Comparison of ENCODE assay signal across 32 cellular contexts in the genomic region with DNA sequence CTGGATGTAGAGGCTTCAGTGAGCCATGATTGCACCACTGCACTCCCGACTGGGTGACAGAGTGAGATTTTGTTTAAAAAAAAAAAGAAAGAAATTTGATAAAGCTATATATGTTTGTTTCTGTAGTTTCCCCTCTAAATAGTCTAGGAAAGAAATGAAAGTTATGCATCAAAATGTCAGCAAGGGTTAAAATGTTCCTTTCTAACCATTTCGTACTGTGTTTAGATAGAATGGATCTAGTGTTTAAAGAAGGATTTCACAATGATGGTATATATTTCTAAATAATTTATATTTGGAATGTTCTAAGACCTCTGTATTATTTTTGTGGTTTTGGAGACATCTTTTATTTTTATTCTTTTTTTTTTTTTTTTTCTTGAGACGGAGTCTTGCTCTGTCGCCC. TPM values are rescaled to one million over a fixed set of nuclear protein-coding genes. Genes with fewer than 3 reads are reported as not detected.
"Had no signal": no experiment of that assay in that cellular context is flagged by ENCODE, and none has a peak within 500 bp of the region (broad histone marks: within the 10 kb centered on the region; RNA-seq: fewer than 3 reads in every experiment).

No MANE protein-coding gene starts in this region.

- H3K27ac ChIP-seq: ascending aorta, breast epithelium, cardiac muscle cell, coronary artery, dorsolateral prefrontal cortex, gastroesophageal sphincter, heart right ventricle, WERI-Rb-1 had no signal

- H3K4me1 ChIP-seq: ascending aorta, breast epithelium, gastroesophageal sphincter had no signal

- DNase-seq: activated B cell treated with CpG ODN at 0.5 μM for 24 hours; activated CD4-positive, alpha-beta T cell treated with anti-CD3 and anti-CD28 coated beads for 48 hours; activated CD4-positive, alpha-beta T cell treated with anti-CD3 and anti-CD28 coated beads, Interleukin-2, amount 50 U/mL, for 1 hour; activated CD4-positive, alpha-beta T cell treated with anti-CD3 and anti-CD28 coated beads, Interleukin-2, amount 50 U/mL, for 48 hours; activated CD8-positive, alpha-beta memory T cell treated with anti-CD3 and anti-CD28 coated beads for 24 hours; activated CD8-positive, alpha-beta T cell treated with anti-CD3 and anti-CD28 coated beads for 36 hours; activated effector memory CD4-positive, alpha-beta T cell treated with anti-CD3 and anti-CD28 coated beads, Interleukin-2, amount 50 U/mL, for 16 hours; activated naive CD4-positive, alpha-beta T cell treated with anti-CD3 and anti-CD28 coated beads for 36 hours; activated naive CD8-positive, alpha-beta T cell treated with anti-CD3 and anti-CD28 coated beads for 36 hours; activated naive CD8-positive, alpha-beta T cell treated with anti-CD3 and anti-CD28 coated beads, Interleukin-2, amount 50 U/mL, for 24 hours; activated T-cell treated with anti-CD3 and anti-CD28 coated beads, Interleukin-2, amount 50 U/mL, for 4 hours; central memory CD4-positive, alpha-beta T cell; cerebellar nuclear complex; dorsolateral prefrontal cortex; effector memory CD4-positive, alpha-beta T cell; endodermal cell; foreskin melanocyte; heart right ventricle; T-helper 1 cell; T-helper 17 cell; T1000; WERI-Rb-1 had no signal

- H3K36me3 ChIP-seq: ascending aorta, breast epithelium, cardiac muscle cell, gastroesophageal sphincter, heart right ventricle, WERI-Rb-1 had no signal

- ATAC-seq: activated CD4-positive, CD25-positive, alpha-beta regulatory T cell treated with anti-CD3 and anti-CD28 coated beads, Interleukin-2, amount 50 U/mL, for 24 hours; activated CD8-positive, alpha-beta T cell treated with anti-CD3 and anti-CD28 coated beads for 36 hours; activated naive CD8-positive, alpha-beta T cell treated with anti-CD3 and anti-CD28 coated beads, Interleukin-2, amount 50 U/mL, for 24 hours; activated T-cell treated with anti-CD3 and anti-CD28 coated beads, Interleukin-2, amount 50 U/mL, for 4 hours; esophagus mucosa; gastroesophageal sphincter; heart right ventricle; T-helper 17 cell had no signal

- H3K4me3 ChIP-seq: ascending aorta, breast epithelium, cardiac muscle cell, coronary artery, dorsolateral prefrontal cortex, gastroesophageal sphincter, heart right ventricle had no signal

- H3K9me3 ChIP-seq: ascending aorta, breast epithelium, gastroesophageal sphincter, heart right ventricle had no signal

- H3K27me3 ChIP-seq: ascending aorta, breast epithelium, cardiac muscle cell, dorsolateral prefrontal cortex, gastroesophageal sphincter, heart right ventricle had no signal

RNA-seq across cellular contexts. Expression of a gene that starts 22.7 kb away (rescaled TPM):
- total RNA-seq: activated B cell treated with CpG ODN at 0.5 μM for 24 hours; activated CD8-positive, alpha-beta T cell treated with anti-CD3 and anti-CD28 coated beads for 36 hours; activated naive CD4-positive, alpha-beta T cell treated with anti-CD3 and anti-CD28 coated beads for 36 hours; activated naive CD8-positive, alpha-beta T cell treated with anti-CD3 and anti-CD28 coated beads for 36 hours; activated T-helper 1 cell treated with anti-CD3 and anti-CD28 coated beads, Interleukin-12 subunit alpha, Interleukin-12 subunit beta, Interleukin-2, Interleukin-4 antibody, amounts not matched to agents 30 ng/mL and 10 ng/mL and 1 ng/mL, durations not matched to agents 14 hours and 24 hours and 36 hours; activated T-helper 2 cell treated with anti-CD3 and anti-CD28 coated beads, Interferon-gamma antibody, Interleukin-2, Interleukin-4, amounts not matched to agents 10 μg/mL and 5 μg/mL and 100 μg/mL, durations not matched to agents 14 hours and 24 hours and 36 hours; epithelial cell of proximal tubule; T-helper 17 cell had no signal
